14 cellular contexts compared by ENCODE assay signal in the genomic region with DNA sequence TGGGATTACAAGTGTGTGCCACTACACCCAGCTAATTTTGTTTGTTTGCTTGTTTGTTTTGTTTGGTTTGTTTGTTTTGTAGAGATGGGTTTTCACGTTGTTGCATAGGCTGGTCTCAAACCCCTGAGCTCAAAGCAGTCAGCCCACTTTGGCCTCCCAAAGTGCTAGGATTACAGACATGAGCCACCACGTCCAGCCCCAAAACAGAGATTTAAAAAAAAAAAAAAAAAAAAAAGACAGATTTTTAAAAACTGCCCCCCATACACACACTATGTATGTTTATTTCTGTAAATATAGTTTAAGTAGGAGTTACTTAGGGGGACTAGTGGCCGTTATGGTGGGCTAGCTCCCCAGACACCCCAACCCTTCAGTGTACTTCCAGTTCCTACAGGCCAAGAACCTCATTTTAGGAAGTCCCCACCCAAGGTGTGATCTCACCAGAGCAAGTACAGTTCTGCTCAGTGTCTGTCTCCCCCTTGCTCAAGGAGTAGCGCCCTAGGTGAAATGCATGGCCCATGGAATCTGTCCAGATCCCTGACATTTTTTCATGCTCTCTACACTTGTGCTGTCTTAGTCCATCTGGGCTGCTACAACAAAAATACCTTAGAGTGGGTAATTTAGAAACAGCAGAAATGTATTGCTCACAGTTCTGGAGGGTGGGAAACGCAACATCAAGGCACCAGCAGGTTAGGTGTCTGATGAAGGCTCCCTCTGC. TPM values are rescaled to one million over a fixed set of nuclear protein-coding genes. Genes with fewer than 3 reads are reported as not detected.
DNase-seq lines count a peak whose midpoint lies in the region; TF ChIP-seq lines count a peak whose summit lies in the region.
"Had no signal": no experiment of that assay in that cellular context is flagged by ENCODE, and none has a peak within 500 bp of the region (broad histone marks: within the 10 kb centered on the region; RNA-seq: fewer than 3 reads in every experiment).

No MANE protein-coding gene starts in this region.

- 56% methylated on average over 3 of the region's 5 CpGs for WGBS in mammary epithelial cell (ENCODE audit: low coverage, missing lambda C conversion rate)

- H3K36me3 Mint-ChIP-seq in T-helper 2 cell treated with Interferon-gamma antibody and Interleukin-4, amounts not matched to agents 5 μg/mL and 100 μg/mL, for 36 hours (ENCODE audit: low read depth), result peaks cover 16% of the 10 kb centered on the region

- H3K27ac ChIP-seq in mammary epithelial cell (ENCODE audit: insufficient read depth, low read depth, low read length) (peak overlapping the region; percentile 76), mucosa of rectum (ENCODE audit: low read depth in 2 of 2, low read length in 2 of 2) (peak overlapping the region; percentile 98), tibial artery (peak overlapping the region; percentile 67 to 99)

- H3K36me3 ChIP-seq in mammary epithelial cell (ENCODE audit: insufficient read depth, low read length) (no peaks in the 10 kb centered on the region), mucosa of rectum (ENCODE audit: control insufficient read depth in 2 of 2, insufficient read depth in 2 of 2, low read length in 2 of 2) (no peaks in the 10 kb centered on the region), tibial artery (no peaks in the 10 kb centered on the region)
- H3K36me3 ChIP-seq: heart right ventricle had no signal

- peaks cover 47% of the 10 kb centered on the region for H3K4me1 Mint-ChIP-seq in T-helper 2 cell treated with Interferon-gamma antibody and Interleukin-4, amounts not matched to agents 5 μg/mL and 100 μg/mL, for 36 hours (ENCODE audit: low read depth)

- H3K9me3 ChIP-seq in mammary epithelial cell (replicated peaks; ENCODE audit: insufficient read depth, low read length) (no peaks in the 10 kb centered on the region), mucosa of rectum (ENCODE audit: control insufficient read depth in 2 of 2, low read length in 2 of 2) (no peaks in the 10 kb centered on the region), tibial artery (no peaks in the 10 kb centered on the region)
- H3K9me3 ChIP-seq: heart right ventricle had no signal

- intact Hi-C loops in mammary epithelial cell (cut with micrococcal nuclease) (no loop called here), tibial artery (cut with DNase I; ENCODE audit: low total_unique reads) (no loop called here), cardiac septum (cut with DNase I) (loop anchor here (5.0 to 10.0 kb wide), 2 partner anchors 273 to 351 kb away; partner anchors contain the start of genes CNOT9 and USP37)

- H3K4me3 ChIP-seq in mammary epithelial cell (replicated peaks in 1 of 3; ENCODE audit: insufficient read depth in 1 of 3, low read depth in 2 of 3, low read length in 3 of 3), result no peak overlapping the region
- no peak overlapping the region for H3K4me3 ChIP-seq in mucosa of rectum (ENCODE audit: low read length in 2 of 2)
- no peak overlapping the region for H3K4me3 ChIP-seq in tibial artery
- H3K4me3 ChIP-seq: heart right ventricle, lung had no signal

- DNase-seq in T-helper 2 cell treated with Interferon-gamma antibody and Interleukin-4, amounts not matched to agents 5 μg/mL and 100 μg/mL, for 36 hours (ENCODE audit: low spot score), result no peak
- DNase-seq in T-helper 2 cell (no peak), mammary epithelial cell (no peak), tibial artery (no peak), GF-D8 (lab: John Stamatoyannopoulos, UW) (no peak), NCI-H1105 treated with DMSO at 0.1 percent for 48 hours (lab: John Stamatoyannopoulos, UW) (no peak), cardiac septum (ENCODE audit: low spot score) (no peak)
- DNase-seq: amniotic stem cell; DND-41; effector memory CD4-positive, alpha-beta T cell; heart right ventricle; NCI-H1092 had no signal

- in situ Hi-C loops in mammary epithelial cell (cut with MboI; ENCODE audit: low sequenced_read_pairs in 2 of 2), result no loop called here

- no peak overlapping the region for H3K4me2 ChIP-seq in mammary epithelial cell (ENCODE audit: insufficient read depth, low read depth, low read length)

- no TSS peak for BruUV-seq in mammary epithelial cell (replicated peaks; lab: Mats Ljungman, UMichigan)

- peak overlapping the region; percentile 47 for H3K27ac Mint-ChIP-seq in T-helper 2 cell treated with Interferon-gamma antibody and Interleukin-4, amounts not matched to agents 5 μg/mL and 100 μg/mL, for 36 hours

- peak overlapping the region; percentile 69 for H2AFZ ChIP-seq in mammary epithelial cell (ENCODE audit: low read depth, low read length)

- no peaks in the 10 kb centered on the region for H3K9me3 Mint-ChIP-seq in T-helper 2 cell treated with Interferon-gamma antibody and Interleukin-4, amounts not matched to agents 5 μg/mL and 100 μg/mL, for 36 hours

- H3K79me2 ChIP-seq in mammary epithelial cell (ENCODE audit: insufficient read depth, low read length), result peaks cover 35% of the 10 kb centered on the region

- H3K27me3 ChIP-seq in mammary epithelial cell (ENCODE audit: insufficient read depth, low read length) (no peaks in the 10 kb centered on the region), mucosa of rectum (ENCODE audit: control insufficient read depth in 2 of 2, insufficient read depth in 2 of 2, low read length in 2 of 2) (no peaks in the 10 kb centered on the region), tibial artery (no peaks in the 10 kb centered on the region)
- H3K27me3 ChIP-seq: heart right ventricle had no signal

- CTCF ChIA-PET in mammary epithelial cell (lab: Charles Lee; ENCODE audit: low non-redundant PET), result interaction anchor here (0.6 kb wide), 1 partner anchor 46 kb away, joined by 3 read pairs; no protein-coding TSS in a partner anchor

- TF ChIP-seq CTCF in mammary epithelial cell (conservative IDR thresholded peaks at IDR 0.05 in 1 of 2, IDR thresholded peaks at IDR 0.05 in 1 of 2; ENCODE audit: extremely low read depth in 1 of 2, insufficient read depth in 1 of 2, low read depth in 1 of 2, low read length in 2 of 2), result no peak
- TF ChIP-seq CTCF in tibial artery (IDR thresholded peaks at IDR 0.05), result no peak

- peak overlapping the region; percentile 54 for H3K4me3 Mint-ChIP-seq in T-helper 2 cell treated with Interferon-gamma antibody and Interleukin-4, amounts not matched to agents 5 μg/mL and 100 μg/mL, for 36 hours

- dilution Hi-C loops in mammary epithelial cell (cut with HindIII; ENCODE audit: low sequenced_read_pairs), result no loop called here

- H4K20me1 ChIP-seq in mammary epithelial cell (ENCODE audit: insufficient read depth, low read length), result no peaks in the 10 kb centered on the region

- no peaks in the 10 kb centered on the region for H3K27me3 Mint-ChIP-seq in T-helper 2 cell treated with Interferon-gamma antibody and Interleukin-4, amounts not matched to agents 5 μg/mL and 100 μg/mL, for 36 hours (ENCODE audit: low read depth)

- peaks cover 72% of the 10 kb centered on the region for H3K4me1 ChIP-seq in mammary epithelial cell (ENCODE audit: insufficient read depth, low read length)
- H3K4me1 ChIP-seq in mucosa of rectum (ENCODE audit: control insufficient read depth in 2 of 2, insufficient read depth in 2 of 2, low read length in 2 of 2), result peaks cover 47 to 58% of the 10 kb centered on the region in 2 donors
- H3K4me1 ChIP-seq in tibial artery, result peaks cover 0 to 86% (median 62%) of the 10 kb centered on the region in 4 donors

- H3K9ac ChIP-seq in mammary epithelial cell (ENCODE audit: insufficient read depth, low read length) (no peak overlapping the region), mucosa of rectum (ENCODE audit: low read depth in 1 of 2, low read length in 2 of 2) (peak overlapping the region in 1 of 2 donors; percentile 89)

RNA-seq across cellular contexts. Expression of gene TMBIM1, which starts 1.6 kb away (rescaled TPM):
- total RNA-seq in mammary epithelial cell (100 to 1,000 TPM; 260 to 312 TPM), cardiac septum (143 TPM)
- 349 TPM for polyA plus RNA-seq in mammary epithelial cell
- polyA minus RNA-seq in mammary epithelial cell, result 644 TPM

RNA-seq across cellular contexts. Expression of gene PNKD, which starts 23.6 kb away (rescaled TPM):
- 10 to 100 TPM; 15.7 to 29.8 TPM for total RNA-seq in mammary epithelial cell
- polyA plus RNA-seq in mammary epithelial cell, result 33.4 TPM
- polyA minus RNA-seq in mammary epithelial cell, result 61.1 TPM
- total RNA-seq in cardiac septum, result 72.6 TPM

RNA-seq across cellular contexts. Expression of gene AAMP, which starts 23.9 kb away (rescaled TPM):
- total RNA-seq in mammary epithelial cell (10 to 100 TPM; 80.2 to 87.6 TPM), cardiac septum (56.3 TPM)
- polyA plus RNA-seq in mammary epithelial cell, result 112 TPM
- 85.9 TPM for polyA minus RNA-seq in mammary epithelial cell

RNA-seq across cellular contexts. Expression of gene GPBAR1, which starts 33.1 kb away (rescaled TPM):
- total RNA-seq in mammary epithelial cell, result under 1 TPM; 0.49 to 0.83 TPM
- 0.03 TPM for polyA plus RNA-seq in mammary epithelial cell
- not detected for polyA minus RNA-seq in mammary epithelial cell
- total RNA-seq in cardiac septum, result 1.2 TPM
